In the genomic region with DNA sequence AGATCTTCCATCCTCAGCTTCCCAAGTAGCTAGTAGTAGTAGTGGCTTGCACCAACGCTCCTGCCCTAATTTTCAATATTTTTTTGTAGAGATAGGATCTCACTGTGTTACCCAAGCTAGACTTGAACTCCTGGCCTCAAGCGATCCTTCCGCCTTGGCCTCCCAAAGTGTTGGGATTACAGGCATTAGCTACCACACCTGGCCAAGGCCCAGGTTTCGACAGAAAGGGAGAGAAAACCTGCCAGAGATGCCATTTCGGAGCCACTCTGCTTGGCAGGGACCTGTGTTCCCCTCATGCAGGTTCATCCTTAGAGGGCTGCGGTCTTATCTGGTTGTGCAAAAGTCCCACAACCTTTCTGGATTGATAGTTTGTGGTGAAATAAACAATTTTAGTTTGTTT, we compare ENCODE assay signal across 13 cellular contexts.
"Had no signal": no experiment of that assay in that cellular context is flagged by ENCODE, and none has a peak within 500 bp of the region (broad histone marks: within the 10 kb centered on the region; RNA-seq: fewer than 3 reads in every experiment).

No MANE protein-coding gene starts in this region.

- DNase-seq: cortex of kidney, foreskin keratinocyte had no signal

- H3K27me3 ChIP-seq: body of pancreas, gastrocnemius medialis had no signal

- H3K27ac Mint-ChIP-seq: activated B cell treated with CpG ODN at 0.5 μM for 24 hours; activated CD4-positive, alpha-beta memory T cell treated with anti-CD3 and anti-CD28 coated beads for 36 hours; activated CD8-positive, alpha-beta T cell treated with anti-CD3 and anti-CD28 coated beads, Interleukin-2, amount 10 ng/mL, durations not matched to agents 7 days and 5 days; activated naive CD8-positive, alpha-beta T cell; activated T-helper 17 cell treated with anti-CD3 and anti-CD28 coated beads, Interleukin-2, amount 50 U/mL, for 72 hours; effector memory CD8-positive, alpha-beta T cell had no signal

- H3K36me3 ChIP-seq: esophagus muscularis mucosa, gastrocnemius medialis, heart left ventricle had no signal

- H3K36me3 Mint-ChIP-seq: activated CD4-positive, alpha-beta memory T cell treated with anti-CD3 and anti-CD28 coated beads for 36 hours; activated naive CD8-positive, alpha-beta T cell had no signal

- ATAC-seq: foreskin keratinocyte had no signal

- H3K9me3 ChIP-seq: body of pancreas, esophagus muscularis mucosa, gastrocnemius medialis, heart left ventricle had no signal

- H3K4me3 Mint-ChIP-seq: activated B cell treated with CpG ODN at 0.5 μM for 24 hours; activated CD4-positive, alpha-beta memory T cell treated with anti-CD3 and anti-CD28 coated beads for 36 hours; activated CD8-positive, alpha-beta T cell treated with anti-CD3 and anti-CD28 coated beads, Interleukin-2, amount 10 ng/mL, durations not matched to agents 7 days and 5 days; activated naive CD8-positive, alpha-beta T cell; activated T-cell treated with anti-CD3 and anti-CD28 coated beads, Interleukin-2, amount 50 U/mL, for 4 hours; activated T-helper 17 cell treated with anti-CD3 and anti-CD28 coated beads, Interleukin-2, amount 50 U/mL, for 72 hours; effector memory CD8-positive, alpha-beta T cell had no signal

- H3K4me3 ChIP-seq: body of pancreas, esophagus muscularis mucosa, gastrocnemius medialis, heart left ventricle had no signal

- H3K27ac ChIP-seq: body of pancreas, esophagus muscularis mucosa, foreskin keratinocyte, gastrocnemius medialis, heart left ventricle had no signal

- H3K9me3 Mint-ChIP-seq: activated B cell treated with CpG ODN at 0.5 μM for 24 hours; activated CD4-positive, alpha-beta memory T cell treated with anti-CD3 and anti-CD28 coated beads for 36 hours; activated T-cell treated with anti-CD3 and anti-CD28 coated beads, Interleukin-2, amount 50 U/mL, for 4 hours; activated T-helper 17 cell treated with anti-CD3 and anti-CD28 coated beads, Interleukin-2, amount 50 U/mL, for 72 hours; effector memory CD8-positive, alpha-beta T cell had no signal

- H3K4me1 Mint-ChIP-seq: activated B cell treated with CpG ODN at 0.5 μM for 24 hours; activated T-helper 17 cell treated with anti-CD3 and anti-CD28 coated beads, Interleukin-2, amount 50 U/mL, for 72 hours had no signal
